Comparison of ENCODE assay signal across 8 cellular contexts in genomic region chr14:102319351-102320032, GRCh38. TPM values are rescaled to one million over a fixed set of nuclear protein-coding genes. Genes with fewer than 3 reads are reported as not detected.
DNase-seq lines count a peak whose midpoint lies in the region; ATAC-seq and TF ChIP-seq lines count a peak whose summit lies in the region.

Gene ZNF839, plus strand, starts transcription at chr14:102319746. Its CDS starts 20 bp downstream, at chr14:102319766.

- peak within 1 kb of the TSS; percentile 95 for H3K27ac Mint-ChIP-seq in chondrocyte (ENCODE audit: unreplicated experiment)

- no peaks in the 10 kb centered on the region for H3K9me3 Mint-ChIP-seq in chondrocyte (ENCODE audit: low read depth)

- H3K4me1 Mint-ChIP-seq in chondrocyte (ENCODE audit: low read depth): peaks cover 58% of the 10 kb centered on the region

- DNase-seq in Ammon's horn (ENCODE audit: low spot score) (peak; percentile 92), GM19240 (ENCODE audit: insufficient read length, low spot score) (peak; percentile 84), NCI-H526 treated with DMSO at 0.1 percent for 48 hours (lab: John Stamatoyannopoulos, UW) (peak; percentile 74), chondrocyte (ENCODE audit: low spot score) (no peak), kidney tubule cell (ENCODE audit: low spot score) (peak; percentile 92)
- DNase-seq in activated CD4-positive, alpha-beta T cell treated with anti-CD3 and anti-CD28 coated beads for 4 hours: peak; percentile 93 to 95
- peak; percentile 83 to 93 for DNase-seq in stimulated activated CD4-positive, alpha-beta T cell treated with anti-CD3 and anti-CD28 coated beads, Interleukin-1b, Interleukin-23, amount 100 ng/mL, for 1 hour (ENCODE audit: low read depth in 2 of 2)

- peak; percentile 46 for ATAC-seq in HG03460 (IDR thresholded peaks at IDR 0.05; ENCODE audit: unreplicated experiment)

- TF ChIP-seq CTCF in chondrocyte (IDR thresholded peaks at IDR 0.05): no peak

- peak within 1 kb of the TSS; percentile 82 for H3K4me3 Mint-ChIP-seq in chondrocyte (ENCODE audit: unreplicated experiment)

- H3K27me3 Mint-ChIP-seq in chondrocyte (ENCODE audit: low read depth): no peaks in the 10 kb centered on the region

- no peaks in the 10 kb centered on the region for H3K36me3 Mint-ChIP-seq in chondrocyte (ENCODE audit: low read depth)

RNA-seq across cellular contexts. Expression of gene ZNF839, which starts in this region (rescaled TPM):
- 8.2 to 11.4 TPM (median 8.2 TPM) in 3 replicates for total RNA-seq in chondrocyte
